8 cellular contexts compared by ENCODE assay signal in genomic region chr1:229227298-229227919, GRCh38.
DNase-seq lines count a peak whose midpoint lies in the region; ATAC-seq and TF ChIP-seq lines count a peak whose summit lies in the region.

No MANE protein-coding gene starts in this region.

- no peaks in the 10 kb centered on the region for H3K27me3 ChIP-seq in HAP-1 (ENCODE audit: low read depth)
- H3K27me3 ChIP-seq in layer of hippocampus (ENCODE audit: control insufficient read depth, insufficient read depth, low read length): no peaks in the 10 kb centered on the region

- no peak for ATAC-seq in GM19397 (IDR thresholded peaks at IDR 0.05; ENCODE audit: unreplicated experiment)

- peak; percentile 78 for TF ChIP-seq CTCF in cardiac fibroblast (IDR thresholded peaks at IDR 0.05; ENCODE audit: low read depth, low read length)

- H3K36me3 ChIP-seq in HAP-1 (replicated peaks): no peaks in the 10 kb centered on the region

- DNase-seq in AG20443 (ENCODE audit: low spot score) (peak; percentile 84), HAP-1 (ENCODE audit: low spot score in 2 of 2) (peak; percentile 71 to 87), NCI-H446 treated with DMSO at 0.1 percent for 48 hours (lab: John Stamatoyannopoulos, UW) (peak; percentile 68), cardiac fibroblast (ENCODE audit: low read depth in 2 of 2) (peak; percentile 75 to 88)
- peak; percentile 80 for DNase-seq in activated CD4-positive, CD25-positive, alpha-beta regulatory T cell treated with anti-CD3 and anti-CD28 coated beads, Interleukin-2, amount 50 U/mL, for 72 hours
- DNase-seq in stimulated activated CD4-positive, alpha-beta T cell treated with anti-CD3 and anti-CD28 coated beads, Interleukin-4, amount 100 ng/mL, for 4 hours: peak; percentile 76 to 80

- H3K27ac ChIP-seq in layer of hippocampus (ENCODE audit: low read depth, low read length): peak overlapping the region; percentile 78

- no peaks in the 10 kb centered on the region for H3K9me3 ChIP-seq in HAP-1

- no peak overlapping the region for H3K4me3 ChIP-seq in HAP-1
- no peak overlapping the region for H3K4me3 ChIP-seq in cardiac fibroblast (replicated peaks in 1 of 2; ENCODE audit: low read depth in 2 of 2, low read length in 2 of 2)

- in situ Hi-C loops in HAP-1 (cut with MboI; ENCODE audit: low sequenced_read_pairs): no loop called here

- H3K4me1 ChIP-seq in HAP-1: peaks cover 17% of the 10 kb centered on the region
